In genomic region chr15:40594429-40594836, GRCh38 we compare ENCODE assay signal across 8 cellular contexts. TPM values are rescaled to one million over a fixed set of nuclear protein-coding genes. Genes with fewer than 3 reads are reported as not detected.
DNase-seq lines count a peak whose midpoint lies in the region; ATAC-seq and TF ChIP-seq lines count a peak whose summit lies in the region.

No MANE protein-coding gene starts in this region.

- TF ChIP-seq POLR2A in spleen (IDR thresholded peaks at IDR 0.05), result no peak

- peak overlapping the region; percentile 83 for H3K9ac ChIP-seq in adipocyte (ENCODE audit: low read length)
- H3K9ac ChIP-seq in iPS-18a (ENCODE audit: low read length), result peak overlapping the region; percentile 93

- H3K4me1 ChIP-seq in adipocyte (ENCODE audit: control insufficient read depth, insufficient read depth, low read length) (peaks cover 8% of the 10 kb centered on the region), iPS-18a (ENCODE audit: control insufficient read depth, low read depth, low read length) (peaks cover 6% of the 10 kb centered on the region), spleen (peaks cover 4 to 40% (median 25%) of the 10 kb centered on the region in 6 donors)

- peak; percentile 82 for DNase-seq in D341Med (ENCODE audit: low spot score)
- DNase-seq in NCI-H524 treated with DMSO at 0.1 percent for 48 hours (lab: John Stamatoyannopoulos, UW), result peak; percentile 39
- DNase-seq in adipocyte (ENCODE audit: low read depth), result peak; percentile 84
- peak; percentile 88 for DNase-seq in spleen
- no peak for DNase-seq in midbrain (lab: John Stamatoyannopoulos, UW)

- no peaks in the 10 kb centered on the region for H3K9me3 ChIP-seq in adipocyte (ENCODE audit: control insufficient read depth, low read length)
- H3K9me3 ChIP-seq in iPS-18a (ENCODE audit: control insufficient read depth, low read depth, low read length), result no peaks in the 10 kb centered on the region
- no peaks in the 10 kb centered on the region for H3K9me3 ChIP-seq in spleen

- H3K27ac ChIP-seq in iPS-18a (ENCODE audit: low read length), result peak overlapping the region; percentile 94
- H3K27ac ChIP-seq in spleen, result peak overlapping the region; percentile 95 to 98 (median 96)

- TF ChIP-seq CTCF in spleen (IDR thresholded peaks at IDR 0.05 in 8 of 11, conservative IDR thresholded peaks at IDR 0.05 in 3 of 11), result peak in 2 of 11 experiments; percentile 21 to 38

- H3K36me3 ChIP-seq in adipocyte (ENCODE audit: control insufficient read depth, insufficient read depth, low read length, severe bottlenecking) (no peaks in the 10 kb centered on the region), iPS-18a (ENCODE audit: control insufficient read depth, low read depth, low read length) (no peaks in the 10 kb centered on the region), spleen (no peaks in the 10 kb centered on the region)

- ATAC-seq in GM18907 (IDR thresholded peaks at IDR 0.05; ENCODE audit: unreplicated experiment), result peak; percentile 49
- peak; percentile 42 for ATAC-seq in HG03064 (IDR thresholded peaks at IDR 0.05; ENCODE audit: low read depth, unreplicated experiment)

- H3K27me3 ChIP-seq in adipocyte (replicated peaks; ENCODE audit: control insufficient read depth, insufficient read depth, low read length) (no peaks in the 10 kb centered on the region), iPS-18a (ENCODE audit: control insufficient read depth, insufficient read depth, low read length) (no peaks in the 10 kb centered on the region), spleen (replicated peaks in 1 of 7) (no peaks in the 10 kb centered on the region)

- intact Hi-C loops in spleen (cut with DNase I; ENCODE audit: low total_unique reads), result no loop called here

- WGBS in spleen, 5 donors, result 0 to 1% (median 1%) methylated on average over 27 to 31 of the region's 31 CpGs

- H3K4me3 ChIP-seq in adipocyte (ENCODE audit: low read length) (peak overlapping the region; percentile 82), iPS-18a (ENCODE audit: low read length) (peak overlapping the region; percentile 93), spleen (peak overlapping the region; percentile 45 to 85 (median 78))

RNA-seq across cellular contexts. Expression of gene KNL1, which starts 0.4 kb away (rescaled TPM):
- 1 to 10 TPM; 2.1 to 9.7 (median 4.6) TPM for total RNA-seq in spleen
- 1 to 10 TPM in 1 of 3 donors, under 1 TPM in 2; 0.52 to 2.1 (median 0.67) TPM for polyA plus RNA-seq in spleen

RNA-seq across cellular contexts. Expression of gene RPUSD2, which starts 25.3 kb away (rescaled TPM):
- total RNA-seq in spleen, result 10 to 100 TPM in 1 of 7 donors, 1 to 10 TPM in 6; 7.1 to 11.0 (median 8.3) TPM
- polyA plus RNA-seq in spleen, result 10 to 100 TPM; 11.2 to 12.3 (median 12.2) TPM

RNA-seq across cellular contexts. Expression of gene CCDC32, which starts 29.6 kb away (rescaled TPM):
- 10 to 100 TPM; 38.9 to 64.1 (median 46.4) TPM for total RNA-seq in spleen
- polyA plus RNA-seq in spleen, result 10 to 100 TPM; 27.3 to 42.5 (median 33.6) TPM
